In the genomic region with DNA sequence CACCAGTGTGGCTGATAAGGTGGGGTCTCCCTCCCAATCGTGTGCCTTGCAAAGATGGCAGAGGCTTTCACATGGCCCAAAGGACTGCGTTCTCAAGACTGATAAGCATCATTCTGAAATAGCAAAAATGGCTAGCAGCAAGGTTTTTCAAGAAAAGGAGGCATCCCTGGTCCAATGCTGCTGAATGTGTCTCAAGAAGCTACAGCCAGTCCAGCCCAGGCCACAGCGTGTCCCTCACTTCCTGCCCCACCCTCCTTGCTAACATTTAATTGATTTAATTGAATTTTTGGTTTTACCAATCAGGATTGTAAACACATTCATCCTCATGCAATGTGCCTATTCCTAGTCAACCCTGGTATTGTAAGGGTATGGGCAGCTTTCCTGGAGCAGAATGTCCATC, we compare ENCODE assay signal across 3 cellular contexts.
TF ChIP-seq lines count a peak whose summit lies in the region.

No MANE protein-coding gene starts in this region.

TF ChIP-seq in SK-N-SH, 30 proteins besides CTCF, POLR2A, EP300 and RAD21:
- TF ChIP-seq RXRA (IDR thresholded peaks at IDR 0.05; ENCODE audit: borderline replicate concordance, low read depth) (no peak), IRF3 (IDR thresholded peaks at IDR 0.05; ENCODE audit: low read depth, low read length) (no peak), YY1 (IDR thresholded peaks at IDR 0.05; ENCODE audit: low read depth) (no peak), TAF1 (IDR thresholded peaks at IDR 0.05; ENCODE audit: borderline replicate concordance, low read depth, low read length) (no peak), USF2 (IDR thresholded peaks at IDR 0.05; ENCODE audit: borderline replicate concordance, low read depth, low read length) (no peak), FOSL2 (IDR thresholded peaks at IDR 0.05; ENCODE audit: borderline replicate concordance, low read depth) (no peak), RFX5 (IDR thresholded peaks at IDR 0.05; ENCODE audit: low read length) (no peak), GATA2 (CRISPR knock-in tag; IDR thresholded peaks at IDR 0.05) (no peak), TEAD4 (IDR thresholded peaks at IDR 0.05; ENCODE audit: borderline replicate concordance, insufficient read depth) (no peak)
- TF ChIP-seq, protein P1, sequence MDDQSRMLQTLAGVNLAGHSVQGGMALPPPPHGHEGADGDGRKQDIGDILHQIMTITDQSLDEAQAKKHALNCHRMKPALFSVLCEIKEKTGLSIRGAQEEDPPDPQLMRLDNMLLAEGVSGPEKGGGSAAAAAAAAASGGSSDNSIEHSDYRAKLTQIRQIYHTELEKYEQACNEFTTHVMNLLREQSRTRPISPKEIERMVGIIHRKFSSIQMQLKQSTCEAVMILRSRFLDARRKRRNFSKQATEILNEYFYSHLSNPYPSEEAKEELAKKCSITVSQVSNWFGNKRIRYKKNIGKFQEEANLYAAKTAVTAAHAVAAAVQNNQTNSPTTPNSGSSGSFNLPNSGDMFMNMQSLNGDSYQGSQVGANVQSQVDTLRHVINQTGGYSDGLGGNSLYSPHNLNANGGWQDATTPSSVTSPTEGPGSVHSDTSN (IDR thresholded peaks at IDR 0.05) = no peak

TF ChIP-seq in SK-N-SH treated with all-trans-retinoic acid at 6 μM for 48 hours, 23 proteins besides CTCF, POLR2A, EP300 and RAD21:
- TF ChIP-seq ISL1 (CRISPR knock-in tag; IDR thresholded peaks at IDR 0.05) (no peak), GLIS3 (CRISPR knock-in tag; IDR thresholded peaks at IDR 0.05) (no peak), ZNF8 (CRISPR knock-in tag; IDR thresholded peaks at IDR 0.05) (no peak), ZNF70 (CRISPR knock-in tag; IDR thresholded peaks at IDR 0.05) (no peak), OSR1 (CRISPR knock-in tag; IDR thresholded peaks at IDR 0.05) (no peak), ARNTL (CRISPR knock-in tag; IDR thresholded peaks at IDR 0.05; ENCODE audit: borderline replicate concordance, low read depth) (no peak), ZFP3 (CRISPR knock-in tag; IDR thresholded peaks at IDR 0.05) (no peak), BACH2 (CRISPR knock-in tag; IDR thresholded peaks at IDR 0.05; ENCODE audit: borderline replicate concordance) (no peak), PATZ1 (CRISPR knock-in tag; IDR thresholded peaks at IDR 0.05; ENCODE audit: borderline replicate concordance) (no peak), SNAI2 (CRISPR knock-in tag; IDR thresholded peaks at IDR 0.05) (no peak)
- TF ChIP-seq, protein P2, sequence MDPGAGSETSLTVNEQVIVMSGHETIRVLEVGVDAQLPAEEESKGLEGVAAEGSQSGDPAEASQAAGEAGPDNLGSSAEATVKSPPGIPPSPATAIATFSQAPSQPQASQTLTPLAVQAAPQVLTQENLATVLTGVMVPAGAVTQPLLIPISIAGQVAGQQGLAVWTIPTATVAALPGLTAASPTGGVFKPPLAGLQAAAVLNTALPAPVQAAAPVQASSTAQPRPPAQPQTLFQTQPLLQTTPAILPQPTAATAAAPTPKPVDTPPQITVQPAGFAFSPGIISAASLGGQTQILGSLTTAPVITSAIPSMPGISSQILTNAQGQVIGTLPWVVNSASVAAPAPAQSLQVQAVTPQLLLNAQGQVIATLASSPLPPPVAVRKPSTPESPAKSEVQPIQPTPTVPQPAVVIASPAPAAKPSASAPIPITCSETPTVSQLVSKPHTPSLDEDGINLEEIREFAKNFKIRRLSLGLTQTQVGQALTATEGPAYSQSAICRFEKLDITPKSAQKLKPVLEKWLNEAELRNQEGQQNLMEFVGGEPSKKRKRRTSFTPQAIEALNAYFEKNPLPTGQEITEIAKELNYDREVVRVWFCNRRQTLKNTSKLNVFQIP (CRISPR knock-in tag; IDR thresholded peaks at IDR 0.05; ENCODE audit: borderline replicate concordance, low read depth) = no peak
- TF ChIP-seq, protein P3, sequence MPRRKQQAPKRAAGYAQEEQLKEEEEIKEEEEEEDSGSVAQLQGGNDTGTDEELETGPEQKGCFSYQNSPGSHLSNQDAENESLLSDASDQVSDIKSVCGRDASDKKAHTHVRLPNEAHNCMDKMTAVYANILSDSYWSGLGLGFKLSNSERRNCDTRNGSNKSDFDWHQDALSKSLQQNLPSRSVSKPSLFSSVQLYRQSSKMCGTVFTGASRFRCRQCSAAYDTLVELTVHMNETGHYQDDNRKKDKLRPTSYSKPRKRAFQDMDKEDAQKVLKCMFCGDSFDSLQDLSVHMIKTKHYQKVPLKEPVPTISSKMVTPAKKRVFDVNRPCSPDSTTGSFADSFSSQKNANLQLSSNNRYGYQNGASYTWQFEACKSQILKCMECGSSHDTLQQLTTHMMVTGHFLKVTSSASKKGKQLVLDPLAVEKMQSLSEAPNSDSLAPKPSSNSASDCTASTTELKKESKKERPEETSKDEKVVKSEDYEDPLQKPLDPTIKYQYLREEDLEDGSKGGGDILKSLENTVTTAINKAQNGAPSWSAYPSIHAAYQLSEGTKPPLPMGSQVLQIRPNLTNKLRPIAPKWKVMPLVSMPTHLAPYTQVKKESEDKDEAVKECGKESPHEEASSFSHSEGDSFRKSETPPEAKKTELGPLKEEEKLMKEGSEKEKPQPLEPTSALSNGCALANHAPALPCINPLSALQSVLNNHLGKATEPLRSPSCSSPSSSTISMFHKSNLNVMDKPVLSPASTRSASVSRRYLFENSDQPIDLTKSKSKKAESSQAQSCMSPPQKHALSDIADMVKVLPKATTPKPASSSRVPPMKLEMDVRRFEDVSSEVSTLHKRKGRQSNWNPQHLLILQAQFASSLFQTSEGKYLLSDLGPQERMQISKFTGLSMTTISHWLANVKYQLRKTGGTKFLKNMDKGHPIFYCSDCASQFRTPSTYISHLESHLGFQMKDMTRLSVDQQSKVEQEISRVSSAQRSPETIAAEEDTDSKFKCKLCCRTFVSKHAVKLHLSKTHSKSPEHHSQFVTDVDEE (CRISPR knock-in tag; IDR thresholded peaks at IDR 0.05) = no peak
- TF ChIP-seq, protein P4, sequence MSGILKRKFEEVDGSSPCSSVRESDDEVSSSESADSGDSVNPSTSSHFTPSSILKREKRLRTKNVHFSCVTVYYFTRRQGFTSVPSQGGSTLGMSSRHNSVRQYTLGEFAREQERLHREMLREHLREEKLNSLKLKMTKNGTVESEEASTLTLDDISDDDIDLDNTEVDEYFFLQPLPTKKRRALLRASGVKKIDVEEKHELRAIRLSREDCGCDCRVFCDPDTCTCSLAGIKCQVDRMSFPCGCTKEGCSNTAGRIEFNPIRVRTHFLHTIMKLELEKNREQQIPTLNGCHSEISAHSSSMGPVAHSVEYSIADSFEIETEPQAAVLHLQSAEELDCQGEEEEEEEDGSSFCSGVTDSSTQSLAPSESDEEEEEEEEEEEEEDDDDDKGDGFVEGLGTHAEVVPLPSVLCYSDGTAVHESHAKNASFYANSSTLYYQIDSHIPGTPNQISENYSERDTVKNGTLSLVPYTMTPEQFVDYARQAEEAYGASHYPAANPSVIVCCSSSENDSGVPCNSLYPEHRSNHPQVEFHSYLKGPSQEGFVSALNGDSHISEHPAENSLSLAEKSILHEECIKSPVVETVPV (CRISPR knock-in tag; IDR thresholded peaks at IDR 0.05) = no peak

TF ChIP-seq in GM23338, 12 proteins besides CTCF, POLR2A, EP300 and RAD21:
- TF ChIP-seq EZH2 (IDR thresholded peaks at IDR 0.05; ENCODE audit: low read depth, unreplicated experiment) (no peak), STAT1 (IDR thresholded peaks at IDR 0.05; ENCODE audit: unreplicated experiment) (no peak), CREB1 (CRISPR knock-in tag; IDR thresholded peaks at IDR 0.05; ENCODE audit: low read depth) (no peak), EZH2phosphoT487 (IDR thresholded peaks at IDR 0.05; ENCODE audit: unreplicated experiment) (no peak), JUNB (IDR thresholded peaks at IDR 0.05; ENCODE audit: unreplicated experiment) (no peak), ZNF331 (CRISPR knock-in tag; IDR thresholded peaks at IDR 0.05; ENCODE audit: low read depth) (no peak), NANOG (IDR thresholded peaks at IDR 0.05; ENCODE audit: borderline replicate concordance) (no peak), ETS1 (IDR thresholded peaks at IDR 0.05) (no peak), REST (IDR thresholded peaks at IDR 0.05; ENCODE audit: unreplicated experiment) (no peak), POLR2AphosphoS5 (IDR thresholded peaks at IDR 0.05; ENCODE audit: low read depth) (no peak), ZNF114 (CRISPR knock-in tag; IDR thresholded peaks at IDR 0.05) (no peak)
- TF ChIP-seq, protein P5, sequence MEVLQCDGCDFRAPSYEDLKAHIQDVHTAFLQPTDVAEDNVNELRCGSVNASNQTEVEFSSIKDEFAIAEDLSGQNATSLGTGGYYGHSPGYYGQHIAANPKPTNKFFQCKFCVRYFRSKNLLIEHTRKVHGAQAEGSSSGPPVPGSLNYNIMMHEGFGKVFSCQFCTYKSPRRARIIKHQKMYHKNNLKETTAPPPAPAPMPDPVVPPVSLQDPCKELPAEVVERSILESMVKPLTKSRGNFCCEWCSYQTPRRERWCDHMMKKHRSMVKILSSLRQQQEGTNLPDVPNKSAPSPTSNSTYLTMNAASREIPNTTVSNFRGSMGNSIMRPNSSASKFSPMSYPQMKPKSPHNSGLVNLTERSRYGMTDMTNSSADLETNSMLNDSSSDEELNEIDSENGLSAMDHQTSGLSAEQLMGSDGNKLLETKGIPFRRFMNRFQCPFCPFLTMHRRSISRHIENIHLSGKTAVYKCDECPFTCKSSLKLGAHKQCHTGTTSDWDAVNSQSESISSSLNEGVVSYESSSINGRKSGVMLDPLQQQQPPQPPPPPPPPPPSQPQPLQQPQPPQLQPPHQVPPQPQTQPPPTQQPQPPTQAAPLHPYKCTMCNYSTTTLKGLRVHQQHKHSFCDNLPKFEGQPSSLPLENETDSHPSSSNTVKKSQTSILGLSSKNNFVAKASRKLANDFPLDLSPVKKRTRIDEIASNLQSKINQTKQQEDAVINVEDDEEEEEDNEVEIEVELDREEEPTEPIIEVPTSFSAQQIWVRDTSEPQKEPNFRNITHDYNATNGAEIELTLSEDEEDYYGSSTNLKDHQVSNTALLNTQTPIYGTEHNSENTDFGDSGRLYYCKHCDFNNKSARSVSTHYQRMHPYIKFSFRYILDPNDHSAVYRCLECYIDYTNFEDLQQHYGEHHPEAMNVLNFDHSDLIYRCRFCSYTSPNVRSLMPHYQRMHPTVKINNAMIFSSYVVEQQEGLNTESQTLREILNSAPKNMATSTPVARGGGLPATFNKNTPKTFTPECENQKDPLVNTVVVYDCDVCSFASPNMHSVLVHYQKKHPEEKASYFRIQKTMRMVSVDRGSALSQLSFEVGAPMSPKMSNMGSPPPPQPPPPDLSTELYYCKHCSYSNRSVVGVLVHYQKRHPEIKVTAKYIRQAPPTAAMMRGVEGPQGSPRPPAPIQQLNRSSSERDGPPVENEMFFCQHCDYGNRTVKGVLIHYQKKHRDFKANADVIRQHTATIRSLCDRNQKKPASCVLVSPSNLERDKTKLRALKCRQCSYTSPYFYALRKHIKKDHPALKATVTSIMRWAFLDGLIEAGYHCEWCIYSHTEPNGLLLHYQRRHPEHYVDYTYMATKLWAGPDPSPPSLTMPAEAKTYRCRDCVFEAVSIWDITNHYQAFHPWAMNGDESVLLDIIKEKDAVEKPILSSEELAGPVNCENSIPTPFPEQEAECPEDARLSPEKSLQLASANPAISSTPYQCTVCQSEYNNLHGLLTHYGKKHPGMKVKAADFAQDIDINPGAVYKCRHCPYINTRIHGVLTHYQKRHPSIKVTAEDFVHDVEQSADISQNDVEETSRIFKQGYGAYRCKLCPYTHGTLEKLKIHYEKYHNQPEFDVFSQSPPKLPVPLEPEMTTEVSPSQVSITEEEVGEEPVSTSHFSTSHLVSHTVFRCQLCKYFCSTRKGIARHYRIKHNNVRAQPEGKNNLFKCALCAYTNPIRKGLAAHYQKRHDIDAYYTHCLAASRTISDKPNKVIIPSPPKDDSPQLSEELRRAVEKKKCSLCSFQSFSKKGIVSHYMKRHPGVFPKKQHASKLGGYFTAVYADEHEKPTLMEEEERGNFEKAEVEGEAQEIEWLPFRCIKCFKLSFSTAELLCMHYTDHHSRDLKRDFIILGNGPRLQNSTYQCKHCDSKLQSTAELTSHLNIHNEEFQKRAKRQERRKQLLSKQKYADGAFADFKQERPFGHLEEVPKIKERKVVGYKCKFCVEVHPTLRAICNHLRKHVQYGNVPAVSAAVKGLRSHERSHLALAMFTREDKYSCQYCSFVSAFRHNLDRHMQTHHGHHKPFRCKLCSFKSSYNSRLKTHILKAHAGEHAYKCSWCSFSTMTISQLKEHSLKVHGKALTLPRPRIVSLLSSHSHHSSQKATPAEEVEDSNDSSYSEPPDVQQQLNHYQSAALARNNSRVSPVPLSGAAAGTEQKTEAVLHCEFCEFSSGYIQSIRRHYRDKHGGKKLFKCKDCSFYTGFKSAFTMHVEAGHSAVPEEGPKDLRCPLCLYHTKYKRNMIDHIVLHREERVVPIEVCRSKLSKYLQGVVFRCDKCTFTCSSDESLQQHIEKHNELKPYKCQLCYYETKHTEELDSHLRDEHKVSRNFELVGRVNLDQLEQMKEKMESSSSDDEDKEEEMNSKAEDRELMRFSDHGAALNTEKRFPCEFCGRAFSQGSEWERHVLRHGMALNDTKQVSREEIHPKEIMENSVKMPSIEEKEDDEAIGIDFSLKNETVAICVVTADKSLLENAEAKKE (CRISPR knock-in tag; IDR thresholded peaks at IDR 0.05) = no peak
